8 cellular contexts compared by ENCODE assay signal in genomic region chr17:58514795-58515157, GRCh38. TPM values are rescaled to one million over a fixed set of nuclear protein-coding genes. Genes with fewer than 3 reads are reported as not detected.
A peak's percentile ranks its signal among the peaks of the same experiment; 100 is the strongest.
DNase-seq lines count a peak whose midpoint lies in the region; ATAC-seq and TF ChIP-seq lines count a peak whose summit lies in the region.

No MANE protein-coding gene starts in this region.

- H3K36me3 Mint-ChIP-seq in central memory CD8-positive, alpha-beta T cell (ENCODE audit: insufficient read depth): peaks cover 36% of the 10 kb centered on the region

- H3K9me3 ChIP-seq in right atrium auricular region: no peaks in the 10 kb centered on the region
- no peaks in the 10 kb centered on the region for H3K9me3 ChIP-seq in muscle layer of colon (ENCODE audit: low read length)

- H3K4me1 Mint-ChIP-seq in central memory CD8-positive, alpha-beta T cell: peaks cover 56% of the 10 kb centered on the region

- H3K36me3 ChIP-seq in right atrium auricular region: peaks cover 22% of the 10 kb centered on the region
- peaks cover 24% of the 10 kb centered on the region for H3K36me3 ChIP-seq in muscle layer of colon (ENCODE audit: insufficient read depth, low read length)

- DNase-seq in right atrium auricular region (ENCODE audit: low spot score) (no peak), left cardiac atrium (no peak), amniotic stem cell (lab: John Stamatoyannopoulos, UW) (no peak), SHP77 treated with DMSO at 0.1 percent for 48 hours (lab: John Stamatoyannopoulos, UW) (no peak)
- no peak for DNase-seq in central memory CD8-positive, alpha-beta T cell (ENCODE audit: low spot score in 2 of 2)
- no peak for DNase-seq in activated CD8-positive, alpha-beta memory T cell treated with anti-CD3 and anti-CD28 coated beads, Interleukin-2, amount 50 U/mL, for 48 hours

- H3K27ac Mint-ChIP-seq in central memory CD8-positive, alpha-beta T cell (ENCODE audit: low read depth): no peak overlapping the region

- intact Hi-C loops in left cardiac atrium (cut with DNase I): loop anchor here (5.0 to 10.0 kb wide), 2 partner anchors 118 to 180 kb away; partner anchors contain the start of genes RAD51C (in 1 of the 2) and TEX14 (in 1 of the 2)

- H3K4me1 ChIP-seq in right atrium auricular region: peaks cover 0 to 55% of the 10 kb centered on the region in 2 donors
- H3K4me1 ChIP-seq in muscle layer of colon (ENCODE audit: insufficient read depth, low read length): peaks cover 31% of the 10 kb centered on the region

- TF ChIP-seq CTCF in right atrium auricular region (IDR thresholded peaks at IDR 0.05): no peak

- peak overlapping the region; percentile 55 to 68 for H3K4me3 ChIP-seq in right atrium auricular region
- H3K4me3 ChIP-seq in muscle layer of colon (ENCODE audit: low read depth in 1 of 2, low read length in 2 of 2): peak overlapping the region; percentile 51 to 53

- peak overlapping the region; percentile 91 for H3K4me3 Mint-ChIP-seq in central memory CD8-positive, alpha-beta T cell

- H3K27me3 Mint-ChIP-seq in central memory CD8-positive, alpha-beta T cell: no peaks in the 10 kb centered on the region

- H3K27me3 ChIP-seq in right atrium auricular region: no peaks in the 10 kb centered on the region
- no peaks in the 10 kb centered on the region for H3K27me3 ChIP-seq in muscle layer of colon (ENCODE audit: control insufficient read depth in 1 of 2, insufficient read depth in 2 of 2, low read length in 2 of 2)

- H3K27ac ChIP-seq in right atrium auricular region: peak overlapping the region; percentile 78 to 85
- peak overlapping the region; percentile 10 for H3K27ac ChIP-seq in muscle layer of colon (ENCODE audit: low read depth, low read length)

- ATAC-seq in left cardiac atrium: no peak
- no peak for ATAC-seq in central memory CD8-positive, alpha-beta T cell (replicated peaks; ENCODE audit: extremely low read depth, poor library complexity, severe bottlenecking)
- no peak for ATAC-seq in GM21717 (IDR thresholded peaks at IDR 0.05; ENCODE audit: unreplicated experiment)

- H3K9ac ChIP-seq in muscle layer of colon (ENCODE audit: low read length): no peak overlapping the region

- H3K9me3 Mint-ChIP-seq in central memory CD8-positive, alpha-beta T cell: no peaks in the 10 kb centered on the region

RNA-seq across cellular contexts. Expression of gene MTMR4, which starts 0.3 kb away (rescaled TPM):
- total RNA-seq in right atrium auricular region (10 to 100 TPM; 13.9 TPM), left cardiac atrium (10 to 100 TPM; 11.6 to 17.4 TPM)

RNA-seq across cellular contexts. Expression of gene HSF5, which starts 26.6 kb away (rescaled TPM):
- total RNA-seq in right atrium auricular region: under 1 TPM in 1 of 2 donors, not detected in 1; 0.08 TPM
- under 1 TPM; 0.06 to 0.10 TPM for total RNA-seq in left cardiac atrium
